ENCODE assay signal across 2 cellular contexts in the genomic region with DNA sequence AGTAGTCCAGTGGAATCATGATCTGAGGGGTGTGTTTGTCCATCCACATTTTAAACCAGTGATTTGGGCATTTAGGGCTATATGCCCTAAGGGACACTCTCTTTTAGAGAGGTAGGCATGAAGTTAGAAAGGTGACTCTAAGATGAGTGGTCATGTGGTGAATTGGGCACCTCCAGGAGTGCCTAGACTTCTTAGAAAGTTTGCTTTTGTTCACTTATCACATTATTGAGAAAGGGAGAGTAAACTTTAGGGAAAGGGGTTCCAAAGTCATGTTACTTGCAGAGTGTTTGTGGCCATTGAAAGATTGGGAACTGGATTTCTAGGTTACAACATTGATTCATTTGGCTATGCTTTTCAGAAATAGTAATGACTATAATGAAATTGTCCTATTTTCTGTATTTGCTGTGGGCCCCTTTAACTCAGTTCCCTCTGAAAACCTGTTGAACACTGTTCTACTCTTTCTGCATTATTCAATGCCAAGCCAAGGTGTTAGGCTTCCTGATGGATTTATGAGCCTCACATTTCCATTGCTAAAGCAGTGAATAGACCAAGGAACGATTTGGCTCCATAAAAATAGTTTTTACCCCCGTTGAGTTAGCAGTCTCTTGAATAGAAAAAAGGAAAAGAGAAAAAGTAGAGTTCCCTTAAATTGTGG.
A peak's percentile ranks its signal among the peaks of the same experiment; 100 is the strongest.
TF ChIP-seq lines count a peak whose summit lies in the region.

No MANE protein-coding gene starts in this region.

TF ChIP-seq in HEK293, 187 proteins besides CTCF, POLR2A, EP300 and RAD21 (continued from another document):
- TF ChIP-seq, protein P1, sequence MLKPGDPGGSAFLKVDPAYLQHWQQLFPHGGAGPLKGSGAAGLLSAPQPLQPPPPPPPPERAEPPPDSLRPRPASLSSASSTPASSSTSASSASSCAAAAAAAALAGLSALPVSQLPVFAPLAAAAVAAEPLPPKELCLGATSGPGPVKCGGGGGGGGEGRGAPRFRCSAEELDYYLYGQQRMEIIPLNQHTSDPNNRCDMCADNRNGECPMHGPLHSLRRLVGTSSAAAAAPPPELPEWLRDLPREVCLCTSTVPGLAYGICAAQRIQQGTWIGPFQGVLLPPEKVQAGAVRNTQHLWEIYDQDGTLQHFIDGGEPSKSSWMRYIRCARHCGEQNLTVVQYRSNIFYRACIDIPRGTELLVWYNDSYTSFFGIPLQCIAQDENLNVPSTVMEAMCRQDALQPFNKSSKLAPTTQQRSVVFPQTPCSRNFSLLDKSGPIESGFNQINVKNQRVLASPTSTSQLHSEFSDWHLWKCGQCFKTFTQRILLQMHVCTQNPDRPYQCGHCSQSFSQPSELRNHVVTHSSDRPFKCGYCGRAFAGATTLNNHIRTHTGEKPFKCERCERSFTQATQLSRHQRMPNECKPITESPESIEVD (tag by site-specific recombination; IDR thresholded peaks at IDR 0.05): 0 out of 2 replicates have a peak, but pooled peaks have one; percentile 16
- peak; percentile 83 for TF ChIP-seq SCRT1 (tag by site-specific recombination; IDR thresholded peaks at IDR 0.05; ENCODE audit: borderline replicate concordance)
- TF ChIP-seq PRDM4 (tag by site-specific recombination; IDR thresholded peaks at IDR 0.05): peak; percentile 13; the same call in 1 of the 2 replicates
- TF ChIP-seq ZNF792 (tag by site-specific recombination; IDR thresholded peaks at IDR 0.05): no peak
- TF ChIP-seq, protein P2, sequence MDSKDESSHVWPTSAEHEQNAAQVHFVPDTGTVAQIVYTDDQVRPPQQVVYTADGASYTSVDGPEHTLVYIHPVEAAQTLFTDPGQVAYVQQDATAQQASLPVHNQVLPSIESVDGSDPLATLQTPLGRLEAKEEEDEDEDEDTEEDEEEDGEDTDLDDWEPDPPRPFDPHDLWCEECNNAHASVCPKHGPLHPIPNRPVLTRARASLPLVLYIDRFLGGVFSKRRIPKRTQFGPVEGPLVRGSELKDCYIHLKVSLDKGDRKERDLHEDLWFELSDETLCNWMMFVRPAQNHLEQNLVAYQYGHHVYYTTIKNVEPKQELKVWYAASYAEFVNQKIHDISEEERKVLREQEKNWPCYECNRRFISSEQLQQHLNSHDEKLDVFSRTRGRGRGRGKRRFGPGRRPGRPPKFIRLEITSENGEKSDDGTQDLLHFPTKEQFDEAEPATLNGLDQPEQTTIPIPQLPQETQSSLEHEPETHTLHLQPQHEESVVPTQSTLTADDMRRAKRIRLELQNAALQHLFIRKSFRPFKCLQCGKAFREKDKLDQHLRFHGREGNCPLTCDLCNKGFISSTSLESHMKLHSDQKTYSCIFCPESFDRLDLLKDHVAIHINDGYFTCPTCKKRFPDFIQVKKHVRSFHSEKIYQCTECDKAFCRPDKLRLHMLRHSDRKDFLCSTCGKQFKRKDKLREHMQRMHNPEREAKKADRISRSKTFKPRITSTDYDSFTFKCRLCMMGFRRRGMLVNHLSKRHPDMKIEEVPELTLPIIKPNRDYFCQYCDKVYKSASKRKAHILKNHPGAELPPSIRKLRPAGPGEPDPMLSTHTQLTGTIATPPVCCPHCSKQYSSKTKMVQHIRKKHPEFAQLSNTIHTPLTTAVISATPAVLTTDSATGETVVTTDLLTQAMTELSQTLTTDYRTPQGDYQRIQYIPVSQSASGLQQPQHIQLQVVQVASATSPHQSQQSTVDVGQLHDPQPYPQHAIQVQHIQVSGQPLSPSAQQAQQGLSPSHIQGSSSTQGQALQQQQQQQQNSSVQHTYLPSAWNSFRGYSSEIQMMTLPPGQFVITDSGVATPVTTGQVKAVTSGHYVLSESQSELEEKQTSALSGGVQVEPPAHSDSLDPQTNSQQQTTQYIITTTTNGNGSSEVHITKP (tag by site-specific recombination; IDR thresholded peaks at IDR 0.05): peak; percentile 28; the same call in 1 of the 2 replicates
- no peak for TF ChIP-seq ZNF555 (tag by site-specific recombination; conservative IDR thresholded peaks at IDR 0.05)

TF ChIP-seq in WTC11, 78 proteins besides CTCF, POLR2A, EP300 and RAD21 (continued from another document):
- TF ChIP-seq, protein P3, sequence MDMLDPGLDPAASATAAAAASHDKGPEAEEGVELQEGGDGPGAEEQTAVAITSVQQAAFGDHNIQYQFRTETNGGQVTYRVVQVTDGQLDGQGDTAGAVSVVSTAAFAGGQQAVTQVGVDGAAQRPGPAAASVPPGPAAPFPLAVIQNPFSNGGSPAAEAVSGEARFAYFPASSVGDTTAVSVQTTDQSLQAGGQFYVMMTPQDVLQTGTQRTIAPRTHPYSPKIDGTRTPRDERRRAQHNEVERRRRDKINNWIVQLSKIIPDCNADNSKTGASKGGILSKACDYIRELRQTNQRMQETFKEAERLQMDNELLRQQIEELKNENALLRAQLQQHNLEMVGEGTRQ (CRISPR knock-in tag; IDR thresholded peaks at IDR 0.05): no peak
- TF ChIP-seq, protein P4, sequence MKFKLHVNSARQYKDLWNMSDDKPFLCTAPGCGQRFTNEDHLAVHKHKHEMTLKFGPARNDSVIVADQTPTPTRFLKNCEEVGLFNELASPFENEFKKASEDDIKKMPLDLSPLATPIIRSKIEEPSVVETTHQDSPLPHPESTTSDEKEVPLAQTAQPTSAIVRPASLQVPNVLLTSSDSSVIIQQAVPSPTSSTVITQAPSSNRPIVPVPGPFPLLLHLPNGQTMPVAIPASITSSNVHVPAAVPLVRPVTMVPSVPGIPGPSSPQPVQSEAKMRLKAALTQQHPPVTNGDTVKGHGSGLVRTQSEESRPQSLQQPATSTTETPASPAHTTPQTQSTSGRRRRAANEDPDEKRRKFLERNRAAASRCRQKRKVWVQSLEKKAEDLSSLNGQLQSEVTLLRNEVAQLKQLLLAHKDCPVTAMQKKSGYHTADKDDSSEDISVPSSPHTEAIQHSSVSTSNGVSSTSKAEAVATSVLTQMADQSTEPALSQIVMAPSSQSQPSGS (CRISPR knock-in tag; IDR thresholded peaks at IDR 0.05; ENCODE audit: borderline replicate concordance, low read depth): no peak
- TF ChIP-seq AFF4 (CRISPR knock-in tag; IDR thresholded peaks at IDR 0.05; ENCODE audit: borderline replicate concordance): no peak
- TF ChIP-seq ZNF396 (CRISPR knock-in tag; IDR thresholded peaks at IDR 0.05; ENCODE audit: borderline replicate concordance): no peak
- TF ChIP-seq JUN (CRISPR knock-in tag; IDR thresholded peaks at IDR 0.05): no peak
- no peak for TF ChIP-seq SOX15 (CRISPR knock-in tag; IDR thresholded peaks at IDR 0.05)
- TF ChIP-seq ZNF317 (CRISPR knock-in tag; IDR thresholded peaks at IDR 0.05; ENCODE audit: borderline replicate concordance, low read depth): no peak
- TF ChIP-seq KAT7 (CRISPR knock-in tag; IDR thresholded peaks at IDR 0.05; ENCODE audit: borderline replicate concordance): no peak
- TF ChIP-seq ATF6 (CRISPR knock-in tag; IDR thresholded peaks at IDR 0.05): no peak
- no peak for TF ChIP-seq ZNF671 (CRISPR knock-in tag; IDR thresholded peaks at IDR 0.05)
- TF ChIP-seq FOXP1 (CRISPR knock-in tag; IDR thresholded peaks at IDR 0.05; ENCODE audit: borderline replicate concordance): no peak
- no peak for TF ChIP-seq ETV6 (CRISPR knock-in tag; IDR thresholded peaks at IDR 0.05)
- no peak for TF ChIP-seq RORB (CRISPR knock-in tag; IDR thresholded peaks at IDR 0.05)
